17 cellular contexts compared by ENCODE assay signal in genomic region chr15:58165661-58166060, GRCh38. TPM values are rescaled to one million over a fixed set of nuclear protein-coding genes. Genes with fewer than 3 reads are reported as not detected.
DNase-seq lines count a peak whose midpoint lies in the region; ATAC-seq and TF ChIP-seq lines count a peak whose summit lies in the region.
"Had no signal": no experiment of that assay in that cellular context is flagged by ENCODE, and none has a peak within 500 bp of the region (broad histone marks: within the 10 kb centered on the region; RNA-seq: fewer than 3 reads in every experiment).

No MANE protein-coding gene starts in this region.

- TF ChIP-seq CTCF in BE2C (IDR thresholded peaks at IDR 0.05; ENCODE audit: low read depth, low read length) = no peak

- no peaks in the 10 kb centered on the region for H3K36me3 ChIP-seq in BE2C
- H3K36me3 ChIP-seq: BLaER1 had no signal

- DNase-seq in BE2C (peak; percentile 77), NCI-H1092 treated with DMSO at 0.1 percent for 48 hours (lab: John Stamatoyannopoulos, UW) (peak; percentile 16), cerebellar cortex (ENCODE audit: low spot score) (peak; percentile 6), left lobe of liver (ENCODE audit: low spot score) (peak; percentile 75)
- DNase-seq in activated naive CD4-positive, alpha-beta T cell treated with anti-CD3 and anti-CD28 coated beads, Interleukin-2, amount 50 U/mL, for 16 hours = no peak
- DNase-seq in stimulated activated CD4-positive, alpha-beta T cell treated with anti-CD3 and anti-CD28 coated beads, Interleukin-15, amount 100 ng/mL, for 24 hours = no peak
- DNase-seq: GDM1, HFFc6, KBM-7, midbrain, NCI-H510A treated with DMSO at 0.1 percent for 48 hours had no signal

- H3K4me3 ChIP-seq in BE2C (ENCODE audit: low read depth, low read length) = no peak overlapping the region
- H3K4me3 ChIP-seq: BLaER1 had no signal

- H3K9me3 ChIP-seq in BE2C = no peaks in the 10 kb centered on the region
- H3K9me3 ChIP-seq: BLaER1 had no signal

- peak; percentile 79 for ATAC-seq in left lobe of liver
- ATAC-seq in GM19455 (IDR thresholded peaks at IDR 0.05; ENCODE audit: unreplicated experiment) = no peak
- ATAC-seq in GM19328 (IDR thresholded peaks at IDR 0.05; ENCODE audit: unreplicated experiment) = no peak
- ATAC-seq: activated naive CD4-positive, alpha-beta T cell treated with anti-CD3 and anti-CD28 coated beads, Interleukin-2, amount 50 U/mL, for 72 hours had no signal

- H3K27me3 ChIP-seq in BE2C = no peaks in the 10 kb centered on the region
- H3K27me3 ChIP-seq: BLaER1 had no signal

- peaks cover 19% of the 10 kb centered on the region for H3K4me1 ChIP-seq in BE2C
- H3K4me1 ChIP-seq: BLaER1 had no signal

RNA-seq across cellular contexts. Expression of gene AQP9, which starts 27.5 kb away (rescaled TPM):
- polyA plus RNA-seq in BE2C (2012; ENCODE audit: insufficient read depth, insufficient read length, low read depth) = not detected
- total RNA-seq in left lobe of liver = 159 TPM
- total RNA-seq: activated naive CD4-positive, alpha-beta T cell treated with anti-CD3 and anti-CD28 coated beads, Interleukin-2, amount 50 U/mL, for 72 hours; dermis microvascular lymphatic vessel endothelial cell; HFFc6; pulmonary artery endothelial cell had no signal

Comparison
In these comparisons a context has a peak if more than half of its experiments do, and no peak if none do; other contexts are left out.
1. DNase-seq: peak in BE2C (single experiment), NCI-H1092 treated with DMSO at 0.1 percent for 48 hours (single experiment), cerebellar cortex (single experiment) and left lobe of liver (single experiment); none in activated naive CD4-positive, alpha-beta T cell treated with anti-CD3 and anti-CD28 coated beads, Interleukin-2, amount 50 U/mL, for 16 hours (single experiment) and stimulated activated CD4-positive, alpha-beta T cell treated with anti-CD3 and anti-CD28 coated beads, Interleukin-15, amount 100 ng/mL, for 24 hours (single experiment).